9 cellular contexts compared by ENCODE assay signal in the genomic region with DNA sequence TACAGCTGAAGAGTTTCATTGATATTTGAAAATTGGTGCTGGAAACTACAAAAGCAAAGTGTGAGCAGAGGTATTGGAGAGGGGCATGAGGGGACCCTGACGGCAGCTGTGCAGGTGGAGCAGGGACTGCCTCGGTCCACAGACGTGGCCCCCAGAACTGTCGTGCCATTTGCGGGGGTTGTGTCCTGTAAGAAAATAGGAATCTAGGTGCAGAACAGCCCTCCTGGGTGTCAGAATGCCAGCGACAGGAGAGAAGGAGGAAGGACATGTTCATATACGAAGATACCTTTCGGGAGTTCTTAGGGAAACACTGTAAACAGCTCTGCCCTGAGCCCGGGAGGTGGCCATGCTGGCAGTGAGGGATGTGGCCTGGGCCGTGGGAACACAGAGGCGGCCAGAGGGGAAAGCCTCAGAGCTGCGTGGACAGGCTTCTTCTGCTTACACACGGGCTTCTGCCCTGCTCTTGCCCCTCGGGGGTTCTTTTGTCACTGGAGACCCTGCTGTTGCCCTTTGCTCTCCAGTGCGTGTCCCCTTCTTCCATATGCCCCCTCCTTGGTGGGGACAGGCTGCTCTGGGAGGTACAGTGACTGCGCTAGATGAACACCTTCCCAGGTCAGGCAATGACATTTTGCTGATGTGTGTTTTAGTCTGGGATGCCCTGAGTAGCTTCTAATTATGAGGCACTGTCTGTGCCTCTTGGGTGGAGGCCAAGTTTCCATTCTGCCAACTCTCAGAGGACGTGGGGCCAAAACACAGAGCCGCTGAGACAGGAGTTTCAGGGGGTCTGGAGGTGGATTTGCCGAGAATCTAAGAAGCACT.
DNase-seq lines count a peak whose midpoint lies in the region; TF ChIP-seq lines count a peak whose summit lies in the region.
"Had no signal": no experiment of that assay in that cellular context is flagged by ENCODE, and none has a peak within 500 bp of the region (broad histone marks: within the 10 kb centered on the region; RNA-seq: fewer than 3 reads in every experiment).

No MANE protein-coding gene starts in this region.

- H3K36me3 ChIP-seq in endocrine pancreas (ENCODE audit: control insufficient read depth, insufficient read depth, low read length) (no peaks in the 10 kb centered on the region), MG63 (no peaks in the 10 kb centered on the region)

- intact Hi-C loops in CD14-positive monocyte (cut with micrococcal nuclease): loop anchor here in 1 of 2 donors (10.0 kb wide), 1 partner anchor 189 kb away; a partner anchor contains a TSS

- no peak for DNase-seq in CD14-positive monocyte (ENCODE audit: low spot score)
- DNase-seq in NCI-H345 (lab: John Stamatoyannopoulos, UW): peak; percentile 72
- no peak for DNase-seq in neural crest cell (ENCODE audit: low read depth, low spot score)
- no peak for DNase-seq in NCI-H510A treated with DMSO at 0.1 percent for 48 hours (lab: John Stamatoyannopoulos, UW)
- no peak for DNase-seq in MG63
- no peak for DNase-seq in SW480 (ENCODE audit: low spot score)
- no peak for DNase-seq in iPS-NIHi11 (ENCODE audit: low spot score)

- peaks cover 0 to 3% (median 0%) of the 10 kb centered on the region in 7 donors for H3K9me3 Mint-ChIP-seq in CD14-positive monocyte
- H3K9me3 Mint-ChIP-seq in neural crest cell: no peaks in the 10 kb centered on the region
- H3K9me3 Mint-ChIP-seq: dendritic cell treated with granulocyte-macrophage colony-stimulating factor and Interleukin-4, amounts not matched to agents 40 ng/mL and 50 ng/mL, for 4 days had no signal

- H3K4me1 ChIP-seq in endocrine pancreas (ENCODE audit: control insufficient read depth, insufficient read depth, low read length): no peaks in the 10 kb centered on the region

- no peaks in the 10 kb centered on the region for H3K9me3 ChIP-seq in endocrine pancreas (ENCODE audit: control insufficient read depth, low read length)
- no peaks in the 10 kb centered on the region for H3K9me3 ChIP-seq in MG63

- H3K27ac Mint-ChIP-seq in CD14-positive monocyte: peak overlapping the region; percentile 76 to 91 (median 83)
- H3K27ac Mint-ChIP-seq in neural crest cell (ENCODE audit: unreplicated experiment): peak overlapping the region; percentile 97

- peaks cover 33% of the 10 kb centered on the region for H3K4me1 Mint-ChIP-seq in CD14-positive monocyte
- peaks cover 58% of the 10 kb centered on the region for H3K4me1 Mint-ChIP-seq in neural crest cell

- no peaks in the 10 kb centered on the region for H3K27me3 ChIP-seq in endocrine pancreas (ENCODE audit: control insufficient read depth, insufficient read depth, low read length)
- no peaks in the 10 kb centered on the region for H3K27me3 ChIP-seq in MG63

- H3K4me3 ChIP-seq in endocrine pancreas (ENCODE audit: control insufficient read depth, insufficient read depth, low read length): peak overlapping the region; percentile 33
- no peak overlapping the region for H3K4me3 ChIP-seq in MG63

- TF ChIP-seq CTCF in CD14-positive monocyte (IDR thresholded peaks at IDR 0.05): no peak
- no peak for TF ChIP-seq CTCF in neural crest cell (conservative IDR thresholded peaks at IDR 0.05)

- H3K4me3 Mint-ChIP-seq in CD14-positive monocyte (peak overlapping the region in 1 of 2 donors; percentile 42), neural crest cell (no peak overlapping the region)
- H3K4me3 Mint-ChIP-seq: dendritic cell treated with granulocyte-macrophage colony-stimulating factor and Interleukin-4, amounts not matched to agents 40 ng/mL and 50 ng/mL, for 4 days had no signal

- peaks cover 0 to 2% (median 0%) of the 10 kb centered on the region in 3 donors for H3K27me3 Mint-ChIP-seq in CD14-positive monocyte (ENCODE audit: low read depth in 3 of 3)
- no peaks in the 10 kb centered on the region for H3K27me3 Mint-ChIP-seq in neural crest cell (ENCODE audit: low read depth)
- H3K27me3 Mint-ChIP-seq: dendritic cell treated with granulocyte-macrophage colony-stimulating factor and Interleukin-4, amounts not matched to agents 40 ng/mL and 50 ng/mL, for 4 days had no signal

- H3K36me3 Mint-ChIP-seq in CD14-positive monocyte: peaks cover 48 to 74% of the 10 kb centered on the region in 2 donors
- H3K36me3 Mint-ChIP-seq in neural crest cell (ENCODE audit: low read depth): peaks cover 7% of the 10 kb centered on the region

- H3K9ac ChIP-seq in endocrine pancreas (ENCODE audit: control insufficient read depth, insufficient read depth, low read length): no peak overlapping the region
